Comparison of ENCODE assay signal across 24 cellular contexts in the genomic region with DNA sequence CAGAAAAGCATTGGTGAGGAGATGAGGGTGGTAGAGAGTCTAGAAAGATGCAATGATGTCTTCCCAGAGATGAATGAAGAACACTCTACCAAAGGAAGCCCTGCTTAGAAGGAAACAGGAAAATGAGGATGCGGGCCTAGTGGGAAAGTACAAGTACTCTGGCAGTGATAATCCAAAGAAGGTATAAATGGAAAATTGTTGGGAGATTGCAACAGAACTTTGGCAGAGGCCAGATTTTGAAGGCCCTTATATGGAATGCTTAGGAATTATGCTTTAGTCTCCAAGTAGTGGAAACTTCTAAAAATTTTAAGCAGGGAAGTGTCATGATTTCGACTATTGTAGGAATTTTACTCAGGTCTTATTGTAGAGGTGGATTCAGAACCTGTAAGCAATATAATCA. TPM values are rescaled to one million over a fixed set of nuclear protein-coding genes. Genes with fewer than 3 reads are reported as not detected.
"Had no signal": no experiment of that assay in that cellular context is flagged by ENCODE, and none has a peak within 500 bp of the region (broad histone marks: within the 10 kb centered on the region; RNA-seq: fewer than 3 reads in every experiment).

No MANE protein-coding gene starts in this region.

- H3K9me3 Mint-ChIP-seq: activated naive CD4-positive, alpha-beta T cell treated with anti-CD3 and anti-CD28 coated beads, Interleukin-2, amount 10 ng/mL, durations not matched to agents 7 days and 5 days had no signal

- H3K4me3 Mint-ChIP-seq: activated CD4-positive, alpha-beta T cell treated with anti-CD3 and anti-CD28 coated beads, Interleukin-2, amount 10 ng/mL, durations not matched to agents 7 days and 5 days; activated CD8-positive, alpha-beta memory T cell treated with anti-CD3 and anti-CD28 coated beads, Interleukin-2, amount 10 ng/mL, durations not matched to agents 7 days and 5 days; activated CD8-positive, alpha-beta T cell treated with anti-CD3 and anti-CD28 coated beads for 36 hours; activated naive CD4-positive, alpha-beta T cell treated with anti-CD3 and anti-CD28 coated beads, Interleukin-2, amount 10 ng/mL, durations not matched to agents 7 days and 5 days; activated naive CD8-positive, alpha-beta T cell treated with anti-CD3 and anti-CD28 coated beads, Interleukin-2, amount 50 U/mL, for 24 hours; naive thymus-derived CD4-positive, alpha-beta T cell; neural crest cell had no signal

- H3K9me3 ChIP-seq: lower lobe of right lung had no signal

- H3K36me3 Mint-ChIP-seq: activated CD8-positive, alpha-beta memory T cell treated with anti-CD3 and anti-CD28 coated beads, Interleukin-2, amount 10 ng/mL, durations not matched to agents 7 days and 5 days; activated naive CD4-positive, alpha-beta T cell treated with anti-CD3 and anti-CD28 coated beads, Interleukin-2, amount 10 ng/mL, durations not matched to agents 7 days and 5 days had no signal

- H3K27ac ChIP-seq: brain microvascular endothelial cell, heart right ventricle, lower lobe of right lung, spleen, VCaP had no signal

- H3K36me3 ChIP-seq: heart right ventricle, lower lobe of right lung, spleen had no signal

- DNase-seq: activated CD4-positive, alpha-beta T cell treated with anti-CD3 and anti-CD28 coated beads, Interleukin-2, amount 10 ng/mL, durations not matched to agents 7 days and 5 days; activated CD8-positive, alpha-beta memory T cell treated with anti-CD3 and anti-CD28 coated beads, Interleukin-2, amount 10 ng/mL, durations not matched to agents 7 days and 5 days; activated CD8-positive, alpha-beta T cell treated with anti-CD3 and anti-CD28 coated beads for 36 hours; activated effector memory CD4-positive, alpha-beta T cell treated with anti-CD3 and anti-CD28 coated beads, Interleukin-2, amount 50 U/mL, for 16 hours; activated naive CD4-positive, alpha-beta T cell treated with anti-CD3 and anti-CD28 coated beads, Interleukin-2, amount 10 ng/mL, durations not matched to agents 7 days and 5 days; activated naive CD8-positive, alpha-beta T cell treated with anti-CD3 and anti-CD28 coated beads, Interleukin-2, amount 50 U/mL, for 24 hours; activated T-cell treated with anti-CD3 and anti-CD28 coated beads for 4 hours; anterior cingulate cortex; brain microvascular endothelial cell; caudate nucleus; effector memory CD4-positive, alpha-beta T cell; heart right ventricle; kidney; lower lobe of right lung; naive thymus-derived CD4-positive, alpha-beta T cell; occipital lobe; retina; spleen; stimulated activated CD4-positive, alpha-beta T cell treated with anti-CD3 and anti-CD28 coated beads, Interleukin-4, amount 100 ng/mL, for 1 hour; stimulated activated naive CD4-positive, alpha-beta T cell had no signal

- H3K27me3 Mint-ChIP-seq: activated naive CD4-positive, alpha-beta T cell treated with anti-CD3 and anti-CD28 coated beads, Interleukin-2, amount 10 ng/mL, durations not matched to agents 7 days and 5 days; activated naive CD8-positive, alpha-beta T cell treated with anti-CD3 and anti-CD28 coated beads, Interleukin-2, amount 50 U/mL, for 24 hours had no signal

- H3K4me1 ChIP-seq: heart right ventricle, lower lobe of right lung, spleen had no signal

- H3K4me1 Mint-ChIP-seq: activated CD4-positive, alpha-beta T cell treated with anti-CD3 and anti-CD28 coated beads, Interleukin-2, amount 10 ng/mL, durations not matched to agents 7 days and 5 days; activated CD8-positive, alpha-beta memory T cell treated with anti-CD3 and anti-CD28 coated beads, Interleukin-2, amount 10 ng/mL, durations not matched to agents 7 days and 5 days; activated naive CD4-positive, alpha-beta T cell treated with anti-CD3 and anti-CD28 coated beads, Interleukin-2, amount 10 ng/mL, durations not matched to agents 7 days and 5 days; activated naive CD8-positive, alpha-beta T cell treated with anti-CD3 and anti-CD28 coated beads, Interleukin-2, amount 50 U/mL, for 24 hours; naive thymus-derived CD4-positive, alpha-beta T cell had no signal

- H3K27ac Mint-ChIP-seq: activated CD4-positive, alpha-beta T cell treated with anti-CD3 and anti-CD28 coated beads, Interleukin-2, amount 10 ng/mL, durations not matched to agents 7 days and 5 days; activated CD8-positive, alpha-beta memory T cell treated with anti-CD3 and anti-CD28 coated beads, Interleukin-2, amount 10 ng/mL, durations not matched to agents 7 days and 5 days; activated CD8-positive, alpha-beta T cell treated with anti-CD3 and anti-CD28 coated beads for 36 hours; activated naive CD4-positive, alpha-beta T cell treated with anti-CD3 and anti-CD28 coated beads, Interleukin-2, amount 10 ng/mL, durations not matched to agents 7 days and 5 days; activated naive CD8-positive, alpha-beta T cell treated with anti-CD3 and anti-CD28 coated beads, Interleukin-2, amount 50 U/mL, for 24 hours; naive thymus-derived CD4-positive, alpha-beta T cell had no signal

- ATAC-seq: activated CD4-positive, CD25-positive, alpha-beta regulatory T cell treated with anti-CD3 and anti-CD28 coated beads, Interleukin-2, amount 50 U/mL, for 24 hours; activated CD8-positive, alpha-beta memory T cell treated with anti-CD3 and anti-CD28 coated beads, Interleukin-2, amount 10 ng/mL, durations not matched to agents 7 days and 5 days; activated CD8-positive, alpha-beta T cell treated with anti-CD3 and anti-CD28 coated beads for 36 hours; activated naive CD8-positive, alpha-beta T cell treated with anti-CD3 and anti-CD28 coated beads, Interleukin-2, amount 50 U/mL, for 24 hours; heart right ventricle; lower lobe of right lung; naive thymus-derived CD4-positive, alpha-beta T cell had no signal

- H3K27me3 ChIP-seq: brain microvascular endothelial cell, heart right ventricle, spleen had no signal

- H3K4me3 ChIP-seq: heart right ventricle, lower lobe of right lung, spleen had no signal

RNA-seq across cellular contexts. Expression of a gene that starts 11.0 kb away (rescaled TPM):
- total RNA-seq: activated CD4-positive, alpha-beta T cell treated with anti-CD3 and anti-CD28 coated beads, Interleukin-2, amount 10 ng/mL, durations not matched to agents 7 days and 5 days; activated CD8-positive, alpha-beta memory T cell treated with anti-CD3 and anti-CD28 coated beads, Interleukin-2, amount 10 ng/mL, durations not matched to agents 7 days and 5 days; activated CD8-positive, alpha-beta T cell treated with anti-CD3 and anti-CD28 coated beads for 36 hours; T-helper 2 cell treated with Interferon-gamma antibody and Interleukin-4, amounts not matched to agents 100 ng/mL and 5 ng/mL, for 36 hours had no signal
